Comparison of ENCODE assay signal across 21 cellular contexts in genomic region chr7:131648491-131648890, GRCh38.
DNase-seq lines count a peak whose midpoint lies in the region; ATAC-seq and TF ChIP-seq lines count a peak whose summit lies in the region.
"Had no signal": no experiment of that assay in that cellular context is flagged by ENCODE, and none has a peak within 500 bp of the region (broad histone marks: within the 10 kb centered on the region; RNA-seq: fewer than 3 reads in every experiment).

No MANE protein-coding gene starts in this region.

- WGBS in thyroid gland, 2 donors = 32 to 40% methylated on average over 3 of the region's 3 CpGs

- H3K9me2 ChIP-seq in PC-9 (ENCODE audit: insufficient read depth) = no peaks in the 10 kb centered on the region

- H3K4me3 ChIP-seq in PC-9 (no peak overlapping the region), right atrium auricular region (no peak overlapping the region), thyroid gland (replicated peaks in 1 of 3) (no peak overlapping the region)
- H3K4me3 ChIP-seq: A549, skin epidermis had no signal

- TF ChIP-seq POLR2A in thyroid gland (IDR thresholded peaks at IDR 0.05) = no peak

- no peaks in the 10 kb centered on the region for H3K9me3 ChIP-seq in PC-9 (ENCODE audit: insufficient read depth, low read depth)
- no peaks in the 10 kb centered on the region for H3K9me3 ChIP-seq in right atrium auricular region
- H3K9me3 ChIP-seq in thyroid gland = no peaks in the 10 kb centered on the region
- H3K9me3 ChIP-seq: A549 had no signal

- DNase-seq in AG20443 (ENCODE audit: low spot score) (peak; percentile 44), PC-9 (no peak), right atrium auricular region (ENCODE audit: low spot score) (no peak), posterior vena cava (ENCODE audit: low spot score) (peak; percentile 51), HPDE6-E6E7 (ENCODE audit: extremely low spot score) (no peak), thyroid gland (no peak)
- no peak for DNase-seq in activated CD8-positive, alpha-beta memory T cell treated with anti-CD3 and anti-CD28 coated beads for 24 hours
- DNase-seq: activated CD4-positive, alpha-beta T cell treated with anti-CD3 and anti-CD28 coated beads, Interleukin-2, amount 50 U/mL, for 1 hour; activated CD8-positive, alpha-beta memory T cell treated with anti-CD3 and anti-CD28 coated beads, Interleukin-2, amount 50 U/mL, for 4 hours; activated naive CD8-positive, alpha-beta T cell treated with anti-CD3 and anti-CD28 coated beads for 36 hours; C1 segment of cervical spinal cord; KBM-7; naive B cell; NCI-H1694 treated with DMSO at 0.1 percent for 48 hours; NCI-H748 treated with DMSO at 0.1 percent for 48 hours; SHP77; stimulated activated CD4-positive, alpha-beta T cell treated with anti-CD3 and anti-CD28 coated beads, Interleukin-2, amount 100 ng/mL, for 48 hours; stimulated activated naive CD8-positive, alpha-beta T cell treated with anti-CD3 and anti-CD28 coated beads, Interleukin-15, Interleukin-2, amounts not matched to agents 100 U/mL and 50 U/mL, for 24 hours had no signal

- CTCF ChIA-PET in PC-9 (lab: Charles Lee) = interaction anchor here (0.6 to 1.3 kb wide), 4 partner anchors 23 to 530 kb away, joined by 3 to 17 read pairs (median 6); no protein-coding TSS in a partner anchor

- POLR2A ChIA-PET in PC-9 (lab: Charles Lee; ENCODE audit: unreplicated experiment) = interaction anchor here (0.6 kb wide), 2 partner anchors 21 to 29 kb away, joined by 3 to 5 read pairs; no protein-coding TSS in a partner anchor

- H3K27ac ChIP-seq in PC-9 (no peak overlapping the region), right atrium auricular region (peak overlapping the region; percentile 18 to 51), thyroid gland (no peak overlapping the region)
- H3K27ac ChIP-seq: A549, skin epidermis had no signal

- no peak overlapping the region for H2AFZ ChIP-seq in PC-9

- H4K20me1 ChIP-seq in PC-9 (ENCODE audit: insufficient read depth) = no peaks in the 10 kb centered on the region

- intact Hi-C loops in PC-9 (cut with micrococcal nuclease; ENCODE audit: unreplicated experiment) (no loop called here), posterior vena cava (cut with DNase I) (no loop called here), thyroid gland (cut with DNase I) (no loop called here)

- H3K27me3 ChIP-seq in PC-9 (ENCODE audit: insufficient read depth, low read depth) = no peaks in the 10 kb centered on the region
- H3K27me3 ChIP-seq in right atrium auricular region = no peaks in the 10 kb centered on the region
- H3K27me3 ChIP-seq in thyroid gland = no peaks in the 10 kb centered on the region

- peaks cover 19% of the 10 kb centered on the region for H3F3A ChIP-seq in PC-9 (ENCODE audit: insufficient read depth, low read depth)

- H3K4me1 ChIP-seq in PC-9 (replicated peaks; ENCODE audit: insufficient read depth) (peaks cover 21% of the 10 kb centered on the region), right atrium auricular region (peaks cover 0 to 9% of the 10 kb centered on the region in 2 donors), thyroid gland (peaks cover 0 to 8% of the 10 kb centered on the region in 2 donors)

- H3K4me2 ChIP-seq in PC-9 = peak overlapping the region; percentile 32
- H3K4me2 ChIP-seq: A549 had no signal

- TF ChIP-seq CTCF in PC-9 (conservative IDR thresholded peaks at IDR 0.05) = no peak
- no peak for TF ChIP-seq CTCF in right atrium auricular region (IDR thresholded peaks at IDR 0.05)
- no peak for TF ChIP-seq CTCF in thyroid gland (IDR thresholded peaks at IDR 0.05)

- BruUV-seq in PC-9 (replicated peaks; lab: Mats Ljungman, UMichigan) = no TSS peak

- no peaks in the 10 kb centered on the region for H3K79me2 ChIP-seq in PC-9 (ENCODE audit: low read depth)

- H3K36me3 ChIP-seq in PC-9 (ENCODE audit: low read depth) = no peaks in the 10 kb centered on the region
- no peaks in the 10 kb centered on the region for H3K36me3 ChIP-seq in right atrium auricular region
- H3K36me3 ChIP-seq in thyroid gland = no peaks in the 10 kb centered on the region

- ATAC-seq in HG03521 (IDR thresholded peaks at IDR 0.05; ENCODE audit: unreplicated experiment) = no peak
- ATAC-seq: stimulated activated naive CD8-positive, alpha-beta T cell treated with anti-CD3 and anti-CD28 coated beads, Interleukin-15, Interleukin-2, amounts not matched to agents 100 U/mL and 50 U/mL, for 24 hours had no signal

Comparison
In these comparisons a context has a peak if more than half of its experiments do, and no peak if none do; other contexts are left out.
1. DNase-seq: peak in AG20443 (single experiment) and posterior vena cava (single experiment); none in PC-9 (0 of 2), right atrium auricular region (single experiment), activated CD8-positive, alpha-beta memory T cell treated with anti-CD3 and anti-CD28 coated beads for 24 hours (single experiment), HPDE6-E6E7 (single experiment) and thyroid gland (0 of 2).
2. H3K27ac ChIP-seq: peak in right atrium auricular region (2 of 2); none in PC-9 (single experiment) and thyroid gland (0 of 3).